12 cellular contexts compared by ENCODE assay signal in genomic region chr10:30928742-30929141, GRCh38.
DNase-seq lines count a peak whose midpoint lies in the region; ATAC-seq, FAIRE-seq and TF ChIP-seq lines count a peak whose summit lies in the region.
"Had no signal": no experiment of that assay in that cellular context is flagged by ENCODE, and none has a peak within 500 bp of the region (broad histone marks: within the 10 kb centered on the region; RNA-seq: fewer than 3 reads in every experiment).

No MANE protein-coding gene starts in this region.

- 67 to 84% (median 76%) methylated on average over 2 of the region's 2 CpGs for WGBS in small intestine, 3 donors

- H3K9me3 ChIP-seq in small intestine (ENCODE audit: control insufficient read depth, low read depth) = peaks cover 1% of the 10 kb centered on the region

- H4K20me1 ChIP-seq in KMS-11 (ENCODE audit: insufficient read depth) = no peaks in the 10 kb centered on the region

- peak overlapping the region; percentile 15; the same call in 1 of the 2 replicates for H3K9ac ChIP-seq in KMS-11

- H3K27ac ChIP-seq in KMS-11 = peak overlapping the region; percentile 63
- no peak overlapping the region for H3K27ac ChIP-seq in small intestine (ENCODE audit: low read depth in 1 of 2, low read length in 1 of 2)
- H3K27ac ChIP-seq: tibial nerve had no signal

- H3K36me3 ChIP-seq in KMS-11 (ENCODE audit: insufficient read depth) = no peaks in the 10 kb centered on the region
- H3K36me3 ChIP-seq in small intestine (ENCODE audit: control insufficient read depth in 2 of 2, insufficient read depth in 2 of 2, low read length in 2 of 2) = peaks cover 0 to 5% of the 10 kb centered on the region in 2 donors

- H3K4me1 ChIP-seq in KMS-11 (ENCODE audit: low read depth, poor library complexity, severe bottlenecking) (peaks cover 41% of the 10 kb centered on the region), small intestine (ENCODE audit: control insufficient read depth in 2 of 2, insufficient read depth in 1 of 2, low read depth in 1 of 2, low read length in 1 of 2) (no peaks in the 10 kb centered on the region)
- H3K4me1 ChIP-seq: tibial nerve had no signal

- no peak for TF ChIP-seq CTCF in KMS-11 (conservative IDR thresholded peaks at IDR 0.05; ENCODE audit: low read depth, low read length)

- H3K36me3 Mint-ChIP-seq in activated naive CD4-positive, alpha-beta T cell treated with anti-CD3 and anti-CD28 coated beads for 36 hours (ENCODE audit: low read depth) = peaks cover 29% of the 10 kb centered on the region
- H3K36me3 Mint-ChIP-seq in stimulated activated effector memory CD8-positive, alpha-beta T cell treated with anti-CD3 and anti-CD28 coated beads, Interleukin-12 subunit alpha, Interleukin-12 subunit beta, amount 100 ng/mL, for 72 hours = peaks cover 6% of the 10 kb centered on the region

- H3K4me3 ChIP-seq in KMS-11 (IDR thresholded peaks at IDR 0.05; ENCODE audit: insufficient read depth, low read depth, low read length) (no peak overlapping the region), small intestine (ENCODE audit: low read depth in 1 of 2, low read length in 2 of 2) (no peak overlapping the region)
- H3K4me3 ChIP-seq: tibial nerve had no signal

- H3K9me3 Mint-ChIP-seq in activated naive CD4-positive, alpha-beta T cell treated with anti-CD3 and anti-CD28 coated beads for 36 hours = peaks cover 7% of the 10 kb centered on the region
- peaks cover 10% of the 10 kb centered on the region for H3K9me3 Mint-ChIP-seq in stimulated activated effector memory CD8-positive, alpha-beta T cell treated with anti-CD3 and anti-CD28 coated beads, Interleukin-12 subunit alpha, Interleukin-12 subunit beta, amount 100 ng/mL, for 72 hours

- CTCF ChIA-PET in activated naive CD4-positive, alpha-beta T cell treated with anti-CD3 and anti-CD28 coated beads for 36 hours (lab: Charles Lee) = no interaction called here

- peak; percentile 8 for DNase-seq in activated naive CD4-positive, alpha-beta T cell treated with anti-CD3 and anti-CD28 coated beads for 36 hours
- no peak for DNase-seq in activated naive CD4-positive, alpha-beta T cell treated with Interleukin-2 at 50 U/mL for 16 hours
- no peak for DNase-seq in stimulated activated effector memory CD8-positive, alpha-beta T cell treated with anti-CD3 and anti-CD28 coated beads, Interleukin-12 subunit alpha, Interleukin-12 subunit beta, amount 100 ng/mL, for 72 hours (ENCODE audit: low spot score in 2 of 2)
- DNase-seq in GDM1 (lab: John Stamatoyannopoulos, UW) = no peak
- no peak for DNase-seq in small intestine
- no peak for DNase-seq in SHP77 (lab: John Stamatoyannopoulos, UW)
- DNase-seq: mesenchymal stem cell, NCI-H187 had no signal

- H3K27ac Mint-ChIP-seq in activated naive CD4-positive, alpha-beta T cell treated with anti-CD3 and anti-CD28 coated beads for 36 hours = no peak overlapping the region
- no peak overlapping the region for H3K27ac Mint-ChIP-seq in stimulated activated effector memory CD8-positive, alpha-beta T cell treated with anti-CD3 and anti-CD28 coated beads, Interleukin-12 subunit alpha, Interleukin-12 subunit beta, amount 100 ng/mL, for 72 hours

- H3K4me2 ChIP-seq in KMS-11 = peak overlapping the region; percentile 45

- no peaks in the 10 kb centered on the region for H3K27me3 Mint-ChIP-seq in activated naive CD4-positive, alpha-beta T cell treated with anti-CD3 and anti-CD28 coated beads for 36 hours (ENCODE audit: low read depth)

- H3K27me3 ChIP-seq in KMS-11 (ENCODE audit: insufficient read depth, low read depth) = no peaks in the 10 kb centered on the region
- H3K27me3 ChIP-seq in small intestine (ENCODE audit: control insufficient read depth in 2 of 2, insufficient read depth in 2 of 2, low read length in 2 of 2) = no peaks in the 10 kb centered on the region
- H3K27me3 ChIP-seq: tibial nerve had no signal

- intact Hi-C loops in activated naive CD4-positive, alpha-beta T cell treated with anti-CD3 and anti-CD28 coated beads for 36 hours (cut with micrococcal nuclease) = no loop called here

- ATAC-seq in GM21723 (IDR thresholded peaks at IDR 0.05; ENCODE audit: unreplicated experiment) = peak; percentile 83
- ATAC-seq in stimulated activated effector memory CD8-positive, alpha-beta T cell treated with anti-CD3 and anti-CD28 coated beads, Interleukin-12 subunit alpha, Interleukin-12 subunit beta, amount 100 ng/mL, for 72 hours = no peak
- ATAC-seq: HepG2 had no signal

- H3K4me1 Mint-ChIP-seq in activated naive CD4-positive, alpha-beta T cell treated with anti-CD3 and anti-CD28 coated beads for 36 hours (ENCODE audit: low read depth) = peaks cover 13% of the 10 kb centered on the region
- peaks cover 8% of the 10 kb centered on the region for H3K4me1 Mint-ChIP-seq in stimulated activated effector memory CD8-positive, alpha-beta T cell treated with anti-CD3 and anti-CD28 coated beads, Interleukin-12 subunit alpha, Interleukin-12 subunit beta, amount 100 ng/mL, for 72 hours

- H2AFZ ChIP-seq in KMS-11 (ENCODE audit: low read depth) = peak overlapping the region; percentile 48

- no peaks in the 10 kb centered on the region for H3K79me2 ChIP-seq in KMS-11 (ENCODE audit: insufficient read depth, low read depth)

- H3K4me3 Mint-ChIP-seq in activated naive CD4-positive, alpha-beta T cell treated with anti-CD3 and anti-CD28 coated beads for 36 hours = peak overlapping the region; percentile 61
- peak overlapping the region; percentile 25 for H3K4me3 Mint-ChIP-seq in stimulated activated effector memory CD8-positive, alpha-beta T cell treated with anti-CD3 and anti-CD28 coated beads, Interleukin-12 subunit alpha, Interleukin-12 subunit beta, amount 100 ng/mL, for 72 hours

- no peak for FAIRE-seq in small intestine (lab: Jason Lieb, UNC)
- FAIRE-seq: HepG2 had no signal
